ENCODE assay signal across 8 cellular contexts in genomic region chr15:70142322-70143191, GRCh38. TPM values are rescaled to one million over a fixed set of nuclear protein-coding genes. Genes with fewer than 3 reads are reported as not detected.
DNase-seq lines count a peak whose midpoint lies in the region; TF ChIP-seq lines count a peak whose summit lies in the region.

No MANE protein-coding gene starts in this region.

- TF ChIP-seq CTCF in mesothelial cell of epicardium (IDR thresholded peaks at IDR 0.05; ENCODE audit: unreplicated experiment) (no peak), GM10266 (IDR thresholded peaks at IDR 0.05; ENCODE audit: control insufficient read depth, insufficient read depth, low read depth, missing control alignments) (no peak)

- no peaks in the 10 kb centered on the region for H3K27me3 Mint-ChIP-seq in activated naive CD4-positive, alpha-beta T cell treated with anti-CD3 and anti-CD28 coated beads, Interleukin-2, amount 50 U/mL, for 24 hours
- no peaks in the 10 kb centered on the region for H3K27me3 Mint-ChIP-seq in mesothelial cell of epicardium (ENCODE audit: low read depth)

- peak overlapping the region; percentile 56 for H3K27ac Mint-ChIP-seq in activated naive CD4-positive, alpha-beta T cell treated with anti-CD3 and anti-CD28 coated beads, Interleukin-2, amount 50 U/mL, for 24 hours
- H3K27ac Mint-ChIP-seq in mesothelial cell of epicardium, result peak overlapping the region; percentile 95

- DNase-seq in stimulated activated naive CD4-positive, alpha-beta T cell treated with Interleukin-2 at 50 U/mL for 16 hours (lab: John Stamatoyannopoulos, UW), result peak; percentile 10
- DNase-seq in stimulated activated naive CD4-positive, alpha-beta T cell (lab: John Stamatoyannopoulos, UW), result no peak
- DNase-seq in mesothelial cell of epicardium (ENCODE audit: low spot score in 2 of 2, unreplicated experiment in 2 of 2) (peak; percentile 54 to 79), 8988T (no peak), GM10266 (ENCODE audit: extremely low spot score) (no peak), cerebellar cortex (ENCODE audit: low spot score) (no peak), mucosa of gallbladder (ENCODE audit: low spot score) (no peak)

- peaks cover 34% of the 10 kb centered on the region for H3K4me1 Mint-ChIP-seq in activated naive CD4-positive, alpha-beta T cell treated with anti-CD3 and anti-CD28 coated beads, Interleukin-2, amount 50 U/mL, for 24 hours
- peaks cover 67% of the 10 kb centered on the region for H3K4me1 Mint-ChIP-seq in mesothelial cell of epicardium

- no peaks in the 10 kb centered on the region for H3K9me3 Mint-ChIP-seq in activated naive CD4-positive, alpha-beta T cell treated with anti-CD3 and anti-CD28 coated beads, Interleukin-2, amount 50 U/mL, for 24 hours
- H3K9me3 Mint-ChIP-seq in mesothelial cell of epicardium, result no peaks in the 10 kb centered on the region

- H3K4me3 Mint-ChIP-seq in activated naive CD4-positive, alpha-beta T cell treated with anti-CD3 and anti-CD28 coated beads, Interleukin-2, amount 50 U/mL, for 24 hours, result no peak overlapping the region
- H3K4me3 Mint-ChIP-seq in mesothelial cell of epicardium, result peak overlapping the region; percentile 30

- no peaks in the 10 kb centered on the region for H3K36me3 Mint-ChIP-seq in activated naive CD4-positive, alpha-beta T cell treated with anti-CD3 and anti-CD28 coated beads, Interleukin-2, amount 50 U/mL, for 24 hours
- no peaks in the 10 kb centered on the region for H3K36me3 Mint-ChIP-seq in mesothelial cell of epicardium

RNA-seq across cellular contexts. Expression of gene TLE3, which starts 44.8 kb away (rescaled TPM):
- total RNA-seq in mesothelial cell of epicardium (147 to 165 TPM (median 156 TPM) in 3 replicates), mucosa of gallbladder (42.5 TPM)

Comparison
In these comparisons a context has a peak if more than half of its experiments do, and no peak if none do; other contexts are left out.
1. DNase-seq: peak in stimulated activated naive CD4-positive, alpha-beta T cell treated with Interleukin-2 at 50 U/mL for 16 hours (single experiment) and mesothelial cell of epicardium (2 of 2); none in stimulated activated naive CD4-positive, alpha-beta T cell (0 of 6), 8988T (single experiment), GM10266 (single experiment), cerebellar cortex (single experiment) and mucosa of gallbladder (single experiment).